1 cellular context compared by ENCODE assay signal in the genomic region with DNA sequence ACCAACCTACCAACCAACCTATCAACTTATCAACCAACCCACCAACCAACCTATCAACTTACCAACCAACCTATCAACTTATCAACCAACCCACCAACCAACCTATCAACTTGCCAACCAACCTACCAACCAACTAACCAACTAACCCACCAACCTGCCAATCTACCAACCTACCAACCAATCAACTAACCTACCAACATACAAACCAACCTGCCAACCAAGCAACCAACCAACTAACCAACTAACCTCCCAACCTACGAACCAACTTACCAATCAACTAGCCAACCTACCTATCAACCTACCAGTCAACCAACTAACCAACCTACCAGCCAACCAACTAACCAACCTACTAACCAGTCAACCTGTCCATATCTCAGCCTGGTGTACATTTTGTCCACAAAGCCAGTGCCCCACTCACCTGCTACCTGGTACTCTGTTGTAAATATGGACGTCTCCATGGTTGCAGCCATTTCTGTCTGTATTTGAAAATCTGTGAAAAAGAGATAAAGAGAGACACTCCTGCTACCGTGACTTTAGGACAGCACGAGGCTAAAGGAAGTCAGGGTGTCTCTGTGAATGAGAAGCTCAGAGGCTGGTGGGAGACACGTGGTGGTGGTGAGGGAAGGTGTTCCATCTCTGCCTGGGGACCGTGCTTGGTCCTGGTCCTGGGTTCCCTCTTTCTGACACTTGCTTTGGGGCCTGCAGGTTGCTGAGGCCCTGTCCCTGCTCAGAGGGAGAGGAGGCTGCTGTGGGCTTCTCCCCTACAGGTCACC.
TF ChIP-seq lines count a peak whose summit lies in the region.

No MANE protein-coding gene starts in this region.

TF ChIP-seq in HepG2, 621 proteins besides CTCF, POLR2A, EP300 and RAD21:
- no peak for TF ChIP-seq TCF7 (IDR thresholded peaks at IDR 0.05; ENCODE audit: low read depth)
- TF ChIP-seq, protein P1, sequence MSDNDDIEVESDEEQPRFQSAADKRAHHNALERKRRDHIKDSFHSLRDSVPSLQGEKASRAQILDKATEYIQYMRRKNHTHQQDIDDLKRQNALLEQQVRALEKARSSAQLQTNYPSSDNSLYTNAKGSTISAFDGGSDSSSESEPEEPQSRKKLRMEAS (IDR thresholded peaks at IDR 0.05), result no peak
- TF ChIP-seq, protein P2, sequence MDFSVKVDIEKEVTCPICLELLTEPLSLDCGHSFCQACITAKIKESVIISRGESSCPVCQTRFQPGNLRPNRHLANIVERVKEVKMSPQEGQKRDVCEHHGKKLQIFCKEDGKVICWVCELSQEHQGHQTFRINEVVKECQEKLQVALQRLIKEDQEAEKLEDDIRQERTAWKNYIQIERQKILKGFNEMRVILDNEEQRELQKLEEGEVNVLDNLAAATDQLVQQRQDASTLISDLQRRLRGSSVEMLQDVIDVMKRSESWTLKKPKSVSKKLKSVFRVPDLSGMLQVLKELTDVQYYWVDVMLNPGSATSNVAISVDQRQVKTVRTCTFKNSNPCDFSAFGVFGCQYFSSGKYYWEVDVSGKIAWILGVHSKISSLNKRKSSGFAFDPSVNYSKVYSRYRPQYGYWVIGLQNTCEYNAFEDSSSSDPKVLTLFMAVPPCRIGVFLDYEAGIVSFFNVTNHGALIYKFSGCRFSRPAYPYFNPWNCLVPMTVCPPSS (IDR thresholded peaks at IDR 0.05), result 0 out of 2 replicates have a peak, but pooled peaks have one; percentile 55
